ENCODE assay signal across 11 cellular contexts in genomic region chr19:55189424-55189823, GRCh38. TPM values are rescaled to one million over a fixed set of nuclear protein-coding genes. Genes with fewer than 3 reads are reported as not detected.
DNase-seq lines count a peak whose midpoint lies in the region; ATAC-seq, FAIRE-seq and TF ChIP-seq lines count a peak whose summit lies in the region.
"Had no signal": no experiment of that assay in that cellular context is flagged by ENCODE, and none has a peak within 500 bp of the region (broad histone marks: within the 10 kb centered on the region; RNA-seq: fewer than 3 reads in every experiment).

No MANE protein-coding gene starts in this region.

- no peaks in the 10 kb centered on the region; the same call in 1 of the 2 replicates for H3K27me3 ChIP-seq in BJ (ENCODE audit: control insufficient read depth, insufficient read depth, low read length)
- H3K27me3 ChIP-seq in endothelial cell of umbilical vein (ENCODE audit: control insufficient read depth in 2 of 2, insufficient read depth in 2 of 2, low read length in 2 of 2), result no peaks in the 10 kb centered on the region

- no peak overlapping the region for H3K4me2 ChIP-seq in endothelial cell of umbilical vein (ENCODE audit: insufficient read depth, low read length)

- H4K20me1 ChIP-seq in endothelial cell of umbilical vein (replicated peaks; ENCODE audit: control insufficient read depth, extremely low read depth, insufficient read depth, low read length), result no peaks in the 10 kb centered on the region

- H3K9me3 ChIP-seq in endothelial cell of umbilical vein (replicated peaks; ENCODE audit: control insufficient read depth, insufficient read depth, low read length), result no peaks in the 10 kb centered on the region

- no peak overlapping the region for H2AFZ ChIP-seq in endothelial cell of umbilical vein (ENCODE audit: low read depth, low read length)

- dilution Hi-C loops in endothelial cell of umbilical vein (cut with MboI; ENCODE audit: extremely low pct_ligation_motif_present, low sequenced_read_pairs), result no loop called here

- H3K79me2 ChIP-seq in endothelial cell of umbilical vein (ENCODE audit: control insufficient read depth, insufficient read depth, low read length), result no peaks in the 10 kb centered on the region

- CTCF ChIA-PET in BJ (lab: Yijun Ruan, JAX), result interaction anchor here (0.5 to 1.3 kb wide), 2 partner anchors 27 to 262 kb away, joined by 3 to 4 read pairs; no protein-coding TSS in a partner anchor
- CTCF ChIA-PET in endothelial cell of umbilical vein (lab: Charles Lee), result interaction anchor here (0.7 to 1.4 kb wide), 7 partner anchors 9 to 71 kb away, joined by 3 to 7 read pairs (median 3); partner anchors contain the start of genes DNAAF3 and SYT5

- no peak for ATAC-seq in GM21619 (IDR thresholded peaks at IDR 0.05; ENCODE audit: unreplicated experiment)
- ATAC-seq in GM19035 (IDR thresholded peaks at IDR 0.05; ENCODE audit: unreplicated experiment), result no peak
- no peak for ATAC-seq in HG03135 (IDR thresholded peaks at IDR 0.05; ENCODE audit: unreplicated experiment)

- H3K9me1 ChIP-seq in endothelial cell of umbilical vein (replicated peaks; ENCODE audit: control insufficient read depth, extremely low read depth, insufficient read depth, low read length), result no peaks in the 10 kb centered on the region

- DNase-seq in BJ (ENCODE audit: low read depth), result peak; percentile 83
- DNase-seq in RCC 7860 (ENCODE audit: low spot score), result peak; percentile 44
- peak; percentile 60 for DNase-seq in endothelial cell of umbilical vein (ENCODE audit: low read depth, low spot score)
- peak; percentile 41 for DNase-seq in myocyte (ENCODE audit: low read depth)
- no peak for DNase-seq in NCI-H1092 treated with DMSO at 0.1 percent for 48 hours (lab: John Stamatoyannopoulos, UW)
- DNase-seq: amniotic stem cell, DND-41 had no signal

- intact Hi-C loops in endothelial cell of umbilical vein (cut with micrococcal nuclease), result no loop called here

- H3K4me3 ChIP-seq in BJ (ENCODE audit: low read depth, low read length), result no peak overlapping the region
- no peak overlapping the region for H3K4me3 ChIP-seq in endothelial cell of umbilical vein (replicated peaks in 1 of 3; ENCODE audit: insufficient read depth in 1 of 3, low read depth in 1 of 3, low read length in 3 of 3)

- TF ChIP-seq CTCF in BJ (IDR thresholded peaks at IDR 0.05; ENCODE audit: insufficient read depth, low read depth, low read length) (no peak), endothelial cell of umbilical vein (IDR thresholded peaks at IDR 0.05; ENCODE audit: extremely low read depth in 1 of 2, insufficient read depth in 1 of 2, low read depth in 1 of 2, low read length in 2 of 2) (no peak)

- no TSS peak for BruUV-seq in endothelial cell of umbilical vein (replicated peaks; lab: Mats Ljungman, UMichigan)

- peaks cover 5% of the 10 kb centered on the region for H3K4me1 ChIP-seq in endothelial cell of umbilical vein (ENCODE audit: control insufficient read depth, extremely low read depth, insufficient read depth, low read length)

- TF ChIP-seq POLR2A in endothelial cell of umbilical vein (IDR thresholded peaks at IDR 0.05; ENCODE audit: low read depth, low read length), result no peak

- H3K27ac ChIP-seq in endothelial cell of umbilical vein (ENCODE audit: insufficient read depth, low read depth, low read length), result peak overlapping the region; percentile 18

- FAIRE-seq in RCC 7860 (lab: Jason Lieb, UNC) (no peak), endothelial cell of umbilical vein (lab: Jason Lieb, UNC) (peak; percentile 94)
- FAIRE-seq: TTC549 had no signal

- POLR2A ChIA-PET in BJ (lab: Charles Lee) (interaction anchor here (0.6 kb wide), 1 partner anchor 360 kb away, joined by 3 read pairs; no protein-coding TSS in a partner anchor), endothelial cell of umbilical vein (lab: Charles Lee) (no interaction called here)

- no peak overlapping the region for H3K9ac ChIP-seq in endothelial cell of umbilical vein (replicated peaks; ENCODE audit: extremely low read depth, insufficient read depth, low read length)

- H3K36me3 ChIP-seq in BJ (ENCODE audit: control insufficient read depth, insufficient read depth, low read length) (no peaks in the 10 kb centered on the region), endothelial cell of umbilical vein (ENCODE audit: control insufficient read depth in 2 of 2, extremely low read depth in 1 of 2, insufficient read depth in 2 of 2, low read length in 2 of 2) (no peaks in the 10 kb centered on the region)

TF ChIP-seq in endothelial cell of umbilical vein, 7 proteins besides CTCF, POLR2A, EP300 and RAD21 (continues in another document):
- TF ChIP-seq FOS (IDR thresholded peaks at IDR 0.05; ENCODE audit: borderline replicate concordance, insufficient read depth, low read length) (no peak), MAX (IDR thresholded peaks at IDR 0.05; ENCODE audit: insufficient read depth, insufficient read length) (peak; percentile 80), MYC (IDR thresholded peaks at IDR 0.05; ENCODE audit: low read depth, low read length) (no peak)

RNA-seq across cellular contexts. Expression of gene SYT5, which starts 9.3 kb away (rescaled TPM):
- polyA plus RNA-seq in BJ (2011; rRNA removed) (0.26 and 0.47 TPM in 2 replicates), endothelial cell of umbilical vein (not detected in 2 replicates)
- 0.26 TPM in 1 of 2 replicates, not detected in the other for polyA minus RNA-seq in BJ (2011; rRNA and poly(A)+ RNA removed)
- total RNA-seq in endothelial cell of umbilical vein (0.42 TPM in 1 of 2 replicates, not detected in the other), myocyte (1.4 TPM in 1 of 2 replicates, not detected in the other)
- not detected in 2 replicates for polyA plus RNA-seq in endothelial cell of umbilical vein (2011; cell fraction: cytosol; rRNA removed)
- not detected in 2 replicates for polyA plus RNA-seq in endothelial cell of umbilical vein (2011; cell fraction: nucleus; rRNA removed)
- not detected in 2 replicates for polyA plus RNA-seq in endothelial cell of umbilical vein (2012)
- polyA minus RNA-seq in endothelial cell of umbilical vein, result 0.10 TPM in 1 of 2 replicates, not detected in the other
- not detected for polyA minus RNA-seq in endothelial cell of umbilical vein (2011; cell fraction: cytosol; rRNA and poly(A)+ RNA removed)
- polyA minus RNA-seq in endothelial cell of umbilical vein (2011; cell fraction: nucleus; rRNA and poly(A)+ RNA removed), result not detected in 2 replicates
- polyA plus RNA-seq in myocyte (2012), result 0.19 TPM

RNA-seq across cellular contexts. Expression of gene PTPRH, which starts 19.9 kb away (rescaled TPM):
- polyA plus RNA-seq in BJ (2011; rRNA removed) (2.2 and 4.3 TPM in 2 replicates), endothelial cell of umbilical vein (0.10 and 0.14 TPM in 2 replicates)
- polyA minus RNA-seq in BJ (2011; rRNA and poly(A)+ RNA removed), result 3.9 and 6.0 TPM in 2 replicates
- total RNA-seq in endothelial cell of umbilical vein (0.51 and 1.00 TPM in 2 replicates), myocyte (0.05 and 0.31 TPM in 2 replicates)
- 0.14 and 0.18 TPM in 2 replicates for polyA plus RNA-seq in endothelial cell of umbilical vein (2011; cell fraction: cytosol; rRNA removed)
- polyA plus RNA-seq in endothelial cell of umbilical vein (2011; cell fraction: nucleus; rRNA removed), result 0.38 and 0.55 TPM in 2 replicates
- 1.9 and 2.6 TPM in 2 replicates for polyA plus RNA-seq in endothelial cell of umbilical vein (2012)
- polyA minus RNA-seq in endothelial cell of umbilical vein, result 2.1 TPM in 2 replicates
- polyA minus RNA-seq in endothelial cell of umbilical vein (2011; cell fraction: cytosol; rRNA and poly(A)+ RNA removed), result 2.5 TPM
- 0.19 TPM in 1 of 2 replicates, not detected in the other for polyA minus RNA-seq in endothelial cell of umbilical vein (2011; cell fraction: nucleus; rRNA and poly(A)+ RNA removed)
- 0.42 TPM for polyA plus RNA-seq in myocyte (2012)

RNA-seq across cellular contexts. Expression of gene DNAAF3, which starts 23.0 kb away (rescaled TPM):
- polyA plus RNA-seq in BJ (2011; rRNA removed) (0.39 and 0.51 TPM in 2 replicates), endothelial cell of umbilical vein (0.56 and 0.75 TPM in 2 replicates)
- polyA minus RNA-seq in BJ (2011; rRNA and poly(A)+ RNA removed), result 0.26 TPM in 1 of 2 replicates, not detected in the other
- total RNA-seq in endothelial cell of umbilical vein (0.62 TPM in 1 of 2 replicates, not detected in the other), myocyte (0.94 and 1.4 TPM in 2 replicates)
- polyA plus RNA-seq in endothelial cell of umbilical vein (2011; cell fraction: cytosol; rRNA removed), result 0.14 and 0.23 TPM in 2 replicates
- 1.4 and 1.7 TPM in 2 replicates for polyA plus RNA-seq in endothelial cell of umbilical vein (2011; cell fraction: nucleus; rRNA removed)
- 0.78 and 0.91 TPM in 2 replicates for polyA plus RNA-seq in endothelial cell of umbilical vein (2012)
- polyA minus RNA-seq in endothelial cell of umbilical vein, result 0.49 and 0.66 TPM in 2 replicates
- polyA minus RNA-seq in endothelial cell of umbilical vein (2011; cell fraction: cytosol; rRNA and poly(A)+ RNA removed), result 9.1 TPM
- 0.34 TPM in 1 of 2 replicates, not detected in the other for polyA minus RNA-seq in endothelial cell of umbilical vein (2011; cell fraction: nucleus; rRNA and poly(A)+ RNA removed)
- polyA plus RNA-seq in myocyte (2012), result 2.0 TPM

RNA-seq across cellular contexts. Expression of gene TNNI3, which starts 31.9 kb away (rescaled TPM):
- polyA plus RNA-seq in BJ (2011; rRNA removed) (0.12 TPM in 1 of 2 replicates, not detected in the other), endothelial cell of umbilical vein (not detected in 2 replicates)
- not detected in 2 replicates for polyA minus RNA-seq in BJ (2011; rRNA and poly(A)+ RNA removed)
- total RNA-seq in endothelial cell of umbilical vein (not detected in 2 replicates), myocyte (1.5 and 1.7 TPM in 2 replicates)
- polyA plus RNA-seq in endothelial cell of umbilical vein (2011; cell fraction: cytosol; rRNA removed), result not detected in 2 replicates
- polyA plus RNA-seq in endothelial cell of umbilical vein (2011; cell fraction: nucleus; rRNA removed), result not detected in 2 replicates
- polyA plus RNA-seq in endothelial cell of umbilical vein (2012), result not detected in 2 replicates
- 0.57 TPM in 1 of 2 replicates, not detected in the other for polyA minus RNA-seq in endothelial cell of umbilical vein
- polyA minus RNA-seq in endothelial cell of umbilical vein (2011; cell fraction: cytosol; rRNA and poly(A)+ RNA removed), result 1.6 TPM
- polyA minus RNA-seq in endothelial cell of umbilical vein (2011; cell fraction: nucleus; rRNA and poly(A)+ RNA removed), result not detected in 2 replicates
- 0.88 TPM for polyA plus RNA-seq in myocyte (2012)

RNA-seq across cellular contexts. Expression of gene TMEM86B, which starts 39.1 kb away (rescaled TPM):
- 0.56 and 1.5 TPM in 2 replicates for polyA plus RNA-seq in BJ (2011; rRNA removed)
- polyA minus RNA-seq in BJ (2011; rRNA and poly(A)+ RNA removed), result 0.15 and 0.57 TPM in 2 replicates
- 4.1 and 5.4 TPM in 2 replicates for total RNA-seq in endothelial cell of umbilical vein
- polyA plus RNA-seq in endothelial cell of umbilical vein, result 4.5 and 5.8 TPM in 2 replicates
- 1.1 and 1.8 TPM in 2 replicates for polyA plus RNA-seq in endothelial cell of umbilical vein (2011; cell fraction: cytosol; rRNA removed)
- 15.0 and 15.9 TPM in 2 replicates for polyA plus RNA-seq in endothelial cell of umbilical vein (2011; cell fraction: nucleus; rRNA removed)
- polyA plus RNA-seq in endothelial cell of umbilical vein (2012), result 2.2 and 3.2 TPM in 2 replicates
- polyA minus RNA-seq in endothelial cell of umbilical vein, result 1.6 and 2.3 TPM in 2 replicates
- polyA minus RNA-seq in endothelial cell of umbilical vein (2011; cell fraction: cytosol; rRNA and poly(A)+ RNA removed), result not detected
- 3.6 and 6.4 TPM in 2 replicates for polyA minus RNA-seq in endothelial cell of umbilical vein (2011; cell fraction: nucleus; rRNA and poly(A)+ RNA removed)
- total RNA-seq in myocyte, result 0.73 and 0.83 TPM in 2 replicates
- polyA plus RNA-seq in myocyte (2012), result 1.4 TPM
